15 cellular contexts compared by ENCODE assay signal in genomic region chr3:39965997-39966396, GRCh38.
DNase-seq lines count a peak whose midpoint lies in the region; ATAC-seq and TF ChIP-seq lines count a peak whose summit lies in the region.
"Had no signal": no experiment of that assay in that cellular context is flagged by ENCODE, and none has a peak within 500 bp of the region (broad histone marks: within the 10 kb centered on the region; RNA-seq: fewer than 3 reads in every experiment).

No MANE protein-coding gene starts in this region.

- no peak overlapping the region for H3K27ac ChIP-seq in right atrium auricular region
- H3K27ac ChIP-seq: BLaER1 treated with 17β-estradiol and CSF1 and Interleukin-3, amounts not matched to agents 10 nM and 100 nM; GM23248 had no signal

- TF ChIP-seq CTCF in right atrium auricular region (IDR thresholded peaks at IDR 0.05): no peak
- no peak for TF ChIP-seq CTCF in fibroblast of the aortic adventitia (IDR thresholded peaks at IDR 0.05; ENCODE audit: insufficient read depth, low read length)

- DNase-seq in Right ventricle myocardium inferior (ENCODE audit: missing footprints): no peak
- no peak for DNase-seq in right atrium auricular region (ENCODE audit: low spot score)
- peak; percentile 33 for DNase-seq in G401 (ENCODE audit: low spot score)
- DNase-seq in adipocyte (ENCODE audit: low read depth): peak; percentile 47
- DNase-seq in fibroblast of the aortic adventitia (ENCODE audit: low read depth): peak; percentile 47
- no peak for DNase-seq in GF-D8 (lab: John Stamatoyannopoulos, UW)
- no peak for DNase-seq in RPMI8226
- DNase-seq in NCI-H1092 treated with DMSO at 0.1 percent for 48 hours (lab: John Stamatoyannopoulos, UW): no peak
- DNase-seq: 8988T; CD4-positive, CD25-positive, alpha-beta regulatory T cell; DMS53; GM23248 had no signal

- intact Hi-C loops in Right ventricle myocardium inferior (cut with DNase I): no loop called here

- H3K27me3 ChIP-seq in right atrium auricular region (no peaks in the 10 kb centered on the region), adipocyte (replicated peaks; ENCODE audit: control insufficient read depth, insufficient read depth, low read length) (no peaks in the 10 kb centered on the region)
- H3K27me3 ChIP-seq: BLaER1 treated with 17β-estradiol and CSF1 and Interleukin-3, amounts not matched to agents 10 nM and 100 nM had no signal

- H3K9ac ChIP-seq in adipocyte (ENCODE audit: low read length): no peak overlapping the region
- H3K9ac ChIP-seq: BLaER1 treated with 17β-estradiol and CSF1 and Interleukin-3, amounts not matched to agents 10 nM and 100 nM; GM23248 had no signal

- no peak overlapping the region for H3K4me3 ChIP-seq in right atrium auricular region
- H3K4me3 ChIP-seq in adipocyte (ENCODE audit: low read length): no peak overlapping the region
- H3K4me3 ChIP-seq in fibroblast of the aortic adventitia (ENCODE audit: low read depth, low read length): no peak overlapping the region
- H3K4me3 ChIP-seq: BLaER1 treated with 17β-estradiol and CSF1 and Interleukin-3, amounts not matched to agents 10 nM and 100 nM; GM12878; GM23248 had no signal

- H3K9me3 ChIP-seq in right atrium auricular region: peaks cover 0 to 5% of the 10 kb centered on the region in 2 donors
- H3K9me3 ChIP-seq in adipocyte (ENCODE audit: control insufficient read depth, low read length): no peaks in the 10 kb centered on the region

- H3K4me1 ChIP-seq in right atrium auricular region (peaks cover 0 to 19% of the 10 kb centered on the region in 2 donors), adipocyte (ENCODE audit: control insufficient read depth, insufficient read depth, low read length) (peaks cover 29% of the 10 kb centered on the region)

- H3K36me3 ChIP-seq in right atrium auricular region (no peaks in the 10 kb centered on the region), adipocyte (ENCODE audit: control insufficient read depth, insufficient read depth, low read length, severe bottlenecking) (no peaks in the 10 kb centered on the region)
- H3K36me3 ChIP-seq: BLaER1 treated with 17β-estradiol and CSF1 and Interleukin-3, amounts not matched to agents 10 nM and 100 nM had no signal

- in situ Hi-C loops in G401 (cut with HindIII; ENCODE audit: low sequenced_read_pairs): no loop called here

- peak; percentile 45 for ATAC-seq in Right ventricle myocardium inferior
- ATAC-seq: GM12878, HCT116 had no signal

Comparison
In these comparisons a context has a peak if more than half of its experiments do, and no peak if none do; other contexts are left out.
1. DNase-seq: peak in G401 (single experiment), adipocyte (single experiment) and fibroblast of the aortic adventitia (single experiment); none in Right ventricle myocardium inferior (single experiment), right atrium auricular region (single experiment), GF-D8 (single experiment), RPMI8226 (single experiment) and NCI-H1092 treated with DMSO at 0.1 percent for 48 hours (single experiment).